ENCODE assay signal across 8 cellular contexts in the genomic region with DNA sequence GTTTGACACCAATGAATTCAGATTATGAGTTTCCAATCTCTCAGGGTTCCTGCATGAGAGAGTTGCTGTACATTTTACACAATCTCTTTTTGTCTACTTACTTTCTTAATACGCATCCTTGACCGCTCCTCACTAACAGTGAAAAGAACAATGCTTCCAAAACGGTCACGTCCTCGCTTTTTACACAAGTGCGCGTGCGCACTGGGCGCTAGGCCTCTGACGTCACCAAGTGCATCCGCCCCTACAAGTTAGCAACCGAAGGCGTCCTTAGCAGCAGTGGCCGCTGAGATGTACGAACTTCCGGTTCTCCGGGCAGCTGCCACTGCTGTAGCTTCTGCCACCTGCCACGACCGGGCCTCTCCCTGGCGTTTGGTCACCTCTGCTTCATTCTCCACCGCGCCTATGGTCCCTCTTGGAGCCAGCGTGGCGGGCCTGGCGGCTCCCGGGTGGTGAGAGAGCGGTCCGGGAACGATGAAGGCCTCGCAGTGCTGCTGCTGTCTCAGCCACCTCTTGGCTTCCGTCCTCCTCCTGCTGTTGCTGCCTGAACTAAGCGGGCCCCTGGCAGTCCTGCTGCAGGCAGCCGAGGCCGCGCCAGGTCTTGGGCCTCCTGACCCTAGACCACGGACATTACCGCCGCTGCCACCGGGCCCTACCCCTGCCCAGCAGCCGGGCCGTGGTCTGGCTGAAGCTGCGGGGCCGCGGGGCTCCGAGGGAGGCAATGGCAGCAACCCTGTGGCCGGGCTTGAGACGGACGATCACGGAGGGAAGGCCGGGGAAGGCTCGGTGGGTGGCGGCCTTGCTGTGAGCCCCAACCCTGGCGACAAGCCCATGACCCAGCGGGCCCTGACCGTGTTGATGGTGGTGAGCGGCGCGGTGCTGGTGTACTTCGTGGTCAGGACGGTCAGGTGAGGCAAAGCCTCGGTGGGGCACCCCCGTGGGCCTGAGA. TPM values are rescaled to one million over a fixed set of nuclear protein-coding genes. Genes with fewer than 3 reads are reported as not detected.
DNase-seq lines count a peak whose midpoint lies in the region; ATAC-seq and TF ChIP-seq lines count a peak whose summit lies in the region.

A gene (plus strand): TSS at position 315 of the 946 bp plus-strand sequence. CDS start 157 bp downstream, at position 472.

- TSS peak; percentile 34 for BruUV-seq in PC-9 (replicated peaks; lab: Mats Ljungman, UMichigan)

- peak; percentile 85 for DNase-seq in DMS153 (lab: John Stamatoyannopoulos, UW)
- peak; percentile 94 for DNase-seq in Jurkat, Clone E6-1 (ENCODE audit: low read depth, low spot score)
- DNase-seq in PC-9 = peak; percentile 87 to 91
- peak; percentile 94 to 95 for DNase-seq in activated T-cell treated with anti-CD3 and anti-CD28 coated beads, Interleukin-2, amount 50 U/mL, for 48 hours
- peak; percentile 87 for DNase-seq in stimulated activated CD8-positive, alpha-beta memory T cell treated with anti-CD3 and anti-CD28 coated beads, Interleukin-7, amount 100 ng/mL, for 4 hours (ENCODE audit: low read depth in 2 of 2)

- 0 out of 2 replicates have a peak, but pooled peaks cover 7% of the 10 kb centered on the region for H3K9me3 ChIP-seq in PC-9 (ENCODE audit: insufficient read depth, low read depth)
- H3K9me3 ChIP-seq in muscle layer of duodenum (ENCODE audit: control insufficient read depth in 1 of 2, low read length in 2 of 2) = peaks cover 8 to 10% of the 10 kb centered on the region in 2 donors

- peaks cover 19% of the 10 kb centered on the region; the same call in 1 of the 2 replicates for H3K79me2 ChIP-seq in PC-9 (ENCODE audit: low read depth)

- TF ChIP-seq CTCF in PC-9 (conservative IDR thresholded peaks at IDR 0.05) = no peak

- H4K20me1 ChIP-seq in PC-9 (ENCODE audit: insufficient read depth) = no peaks in the 10 kb centered on the region

- CTCF ChIA-PET in PC-9 (lab: Charles Lee) = no interaction called here

- intact Hi-C loops in PC-9 (cut with micrococcal nuclease; ENCODE audit: unreplicated experiment) = no loop called here

- no peaks in the 10 kb centered on the region for H3F3A ChIP-seq in PC-9 (ENCODE audit: insufficient read depth, low read depth)

- no peaks in the 10 kb centered on the region for H3K9me2 ChIP-seq in PC-9 (ENCODE audit: insufficient read depth)

- POLR2A ChIA-PET in PC-9 (lab: Charles Lee; ENCODE audit: unreplicated experiment) = interaction anchor here (0.6 to 0.8 kb wide), 3 partner anchors 18 to 237 kb away, joined by 3 to 5 read pairs (median 5); no protein-coding TSS in a partner anchor

- H3K36me3 ChIP-seq in PC-9 (ENCODE audit: low read depth) (no peaks in the 10 kb centered on the region), muscle layer of duodenum (ENCODE audit: control insufficient read depth in 1 of 2, insufficient read depth in 2 of 2, low read length in 2 of 2) (no peaks in the 10 kb centered on the region)

- H3K27ac ChIP-seq in PC-9 (no peak within 1 kb of the TSS), muscle layer of duodenum (ENCODE audit: low read length) (peak within 1 kb of the TSS; percentile 77)

- peaks cover 19% of the 10 kb centered on the region for H3K4me1 ChIP-seq in PC-9 (replicated peaks; ENCODE audit: insufficient read depth)
- H3K4me1 ChIP-seq in muscle layer of duodenum (ENCODE audit: control insufficient read depth in 1 of 2, insufficient read depth in 2 of 2, low read length in 2 of 2) = peaks cover 0 to 16% of the 10 kb centered on the region in 2 donors

- H3K4me3 ChIP-seq in Jurkat, Clone E6-1 (ENCODE audit: low read length) = peak within 1 kb of the TSS; percentile 83
- H3K4me3 ChIP-seq in PC-9 (peak within 1 kb of the TSS; percentile 63), muscle layer of duodenum (ENCODE audit: low read depth in 1 of 2, low read length in 2 of 2) (peak within 1 kb of the TSS; percentile 78 to 85)

- peak within 1 kb of the TSS; percentile 79 for H3K4me2 ChIP-seq in PC-9

- H2AFZ ChIP-seq in PC-9 = peak within 1 kb of the TSS; percentile 90

- no peaks in the 10 kb centered on the region for H3K27me3 ChIP-seq in PC-9 (ENCODE audit: insufficient read depth, low read depth)
- H3K27me3 ChIP-seq in muscle layer of duodenum (ENCODE audit: low read depth, low read length) = no peaks in the 10 kb centered on the region

- ATAC-seq in GM21619 (IDR thresholded peaks at IDR 0.05; ENCODE audit: unreplicated experiment) (peak; percentile 96), esophagus mucosa (peak; percentile 98)

RNA-seq across cellular contexts. Expression of the gene that starts here (rescaled TPM):
- polyA plus RNA-seq in Jurkat, Clone E6-1 (2012; ENCODE audit: insufficient read depth, insufficient read length) = 2.4 TPM
- total RNA-seq in PC-9 (2021) (9.2 and 11.6 TPM in 2 replicates), esophagus mucosa (25.9 TPM)
